In genomic region chr1:185811062-185811709, GRCh38 we compare ENCODE assay signal across 19 cellular contexts.
"Had no signal": no experiment of that assay in that cellular context is flagged by ENCODE, and none has a peak within 500 bp of the region (broad histone marks: within the 10 kb centered on the region; RNA-seq: fewer than 3 reads in every experiment).

No MANE protein-coding gene starts in this region.

- H3K9me3 Mint-ChIP-seq: activated naive CD4-positive, alpha-beta T cell treated with anti-CD3 and anti-CD28 coated beads, Interleukin-2, amount 10 ng/mL, durations not matched to agents 7 days and 5 days; memory B cell; nephron; stimulated activated naive CD8-positive, alpha-beta T cell treated with anti-CD3 and anti-CD28 coated beads, Interleukin-15, amount 100 ng/mL, for 72 hours had no signal

- H3K4me1 ChIP-seq: adrenal gland, body of pancreas, left ventricle myocardium inferior, right lobe of liver, upper lobe of left lung had no signal

- H3K27ac ChIP-seq: adrenal gland, body of pancreas, coronary artery, esophagus muscularis mucosa, left ventricle myocardium inferior, right lobe of liver, upper lobe of left lung had no signal

- H3K36me3 ChIP-seq: adrenal gland, esophagus muscularis mucosa, left ventricle myocardium inferior, right lobe of liver, upper lobe of left lung had no signal

- H3K27ac Mint-ChIP-seq: activated naive CD4-positive, alpha-beta T cell treated with anti-CD3 and anti-CD28 coated beads, Interleukin-2, amount 10 ng/mL, durations not matched to agents 7 days and 5 days; memory B cell; progenitor cell of endocrine pancreas; stimulated activated naive CD8-positive, alpha-beta T cell treated with anti-CD3 and anti-CD28 coated beads, Interleukin-15, amount 100 ng/mL, for 72 hours had no signal

- H3K36me3 Mint-ChIP-seq: activated naive CD4-positive, alpha-beta T cell treated with anti-CD3 and anti-CD28 coated beads, Interleukin-2, amount 10 ng/mL, durations not matched to agents 7 days and 5 days; memory B cell had no signal

- H3K27me3 ChIP-seq: adrenal gland, body of pancreas, esophagus muscularis mucosa, right lobe of liver, upper lobe of left lung had no signal

- H3K27me3 Mint-ChIP-seq: activated naive CD4-positive, alpha-beta T cell treated with anti-CD3 and anti-CD28 coated beads, Interleukin-2, amount 10 ng/mL, durations not matched to agents 7 days and 5 days; memory B cell; progenitor cell of endocrine pancreas; stimulated activated naive CD8-positive, alpha-beta T cell treated with anti-CD3 and anti-CD28 coated beads, Interleukin-15, amount 100 ng/mL, for 72 hours had no signal

- ATAC-seq: body of pancreas; right lobe of liver; stimulated activated naive CD8-positive, alpha-beta T cell treated with anti-CD3 and anti-CD28 coated beads, Interleukin-15, amount 100 ng/mL, for 72 hours had no signal

- H3K4me3 Mint-ChIP-seq: activated naive CD4-positive, alpha-beta T cell treated with anti-CD3 and anti-CD28 coated beads, Interleukin-2, amount 10 ng/mL, durations not matched to agents 7 days and 5 days; memory B cell; nephron; stimulated activated naive CD8-positive, alpha-beta T cell treated with anti-CD3 and anti-CD28 coated beads, Interleukin-15, amount 100 ng/mL, for 72 hours had no signal

- DNase-seq: activated CD4-positive, alpha-beta T cell treated with anti-CD3 and anti-CD28 coated beads for 1 hour; activated CD4-positive, alpha-beta T cell treated with anti-CD3 and anti-CD28 coated beads, Interleukin-2, amount 50 U/mL, for 4 hours; activated naive CD4-positive, alpha-beta T cell treated with anti-CD3 and anti-CD28 coated beads, Interleukin-2, amount 10 ng/mL, durations not matched to agents 7 days and 5 days; adrenal gland; body of pancreas; caudate nucleus; foreskin fibroblast; hippocampal formation; left ventricle myocardium inferior; right lobe of liver; stimulated activated CD4-positive, alpha-beta T cell treated with anti-CD3 and anti-CD28 coated beads, Interleukin-1b, Interleukin-23, amount 100 ng/mL, for 48 hours; stimulated activated naive CD8-positive, alpha-beta T cell treated with anti-CD3 and anti-CD28 coated beads, Interleukin-15, amount 100 ng/mL, for 72 hours; T-helper 9 cell; upper lobe of left lung had no signal

- H3K4me3 ChIP-seq: adrenal gland, body of pancreas, coronary artery, esophagus muscularis mucosa, left ventricle myocardium inferior, right lobe of liver, upper lobe of left lung had no signal

- H3K9me3 ChIP-seq: adrenal gland, body of pancreas, esophagus muscularis mucosa, left ventricle myocardium inferior, right lobe of liver, upper lobe of left lung had no signal

- H3K4me1 Mint-ChIP-seq: activated naive CD4-positive, alpha-beta T cell treated with anti-CD3 and anti-CD28 coated beads, Interleukin-2, amount 10 ng/mL, durations not matched to agents 7 days and 5 days; memory B cell; nephron; stimulated activated naive CD8-positive, alpha-beta T cell treated with anti-CD3 and anti-CD28 coated beads, Interleukin-15, amount 100 ng/mL, for 72 hours had no signal
